Comparison of ENCODE assay signal across 8 cellular contexts in genomic region chr4:153792893-153793227, GRCh38. TPM values are rescaled to one million over a fixed set of nuclear protein-coding genes. Genes with fewer than 3 reads are reported as not detected.
A peak's percentile ranks its signal among the peaks of the same experiment; 100 is the strongest.
DNase-seq lines count a peak whose midpoint lies in the region; ATAC-seq and TF ChIP-seq lines count a peak whose summit lies in the region.
"Had no signal": no experiment of that assay in that cellular context is flagged by ENCODE, and none has a peak within 500 bp of the region (broad histone marks: within the 10 kb centered on the region; RNA-seq: fewer than 3 reads in every experiment).

No MANE protein-coding gene starts in this region.

- H3K4me1 ChIP-seq in iPS DF 6.9 (ENCODE audit: control insufficient read depth, insufficient read depth, low read length) (peaks cover 5% of the 10 kb centered on the region; the same call in 1 of the 2 replicates), smooth muscle cell (ENCODE audit: low read depth) (peaks cover 34% of the 10 kb centered on the region), ascending aorta (peaks cover 6 to 33% of the 10 kb centered on the region in 2 donors), gastrocnemius medialis (peaks cover 0 to 16% of the 10 kb centered on the region in 2 donors)

- H3K4me3 ChIP-seq in GM12875 (ENCODE audit: low read depth, low read length), result no peak overlapping the region
- H3K4me3 ChIP-seq in iPS DF 6.9 (ENCODE audit: low read length), result peak overlapping the region; percentile 39; the same call in 1 of the 2 replicates
- peak overlapping the region; percentile 52 for H3K4me3 ChIP-seq in smooth muscle cell
- H3K4me3 ChIP-seq in ascending aorta, result peak overlapping the region in 1 of 2 donors; percentile 55
- peak overlapping the region in 1 of 4 donors; percentile 44 for H3K4me3 ChIP-seq in gastrocnemius medialis

- peaks cover 28% of the 10 kb centered on the region for H3K4me1 Mint-ChIP-seq in activated CD8-positive, alpha-beta T cell treated with anti-CD3 and anti-CD28 coated beads, Interleukin-2, amount 10 ng/mL, durations not matched to agents 7 days and 5 days (ENCODE audit: low read depth)

- H3K27ac ChIP-seq in iPS DF 6.9 (ENCODE audit: low read length) (no peak overlapping the region), smooth muscle cell (ENCODE audit: low read depth) (no peak overlapping the region), ascending aorta (no peak overlapping the region), gastrocnemius medialis (no peak overlapping the region)

- H3F3A ChIP-seq in smooth muscle cell (ENCODE audit: low read depth), result peaks cover 6% of the 10 kb centered on the region

- CTCF ChIA-PET in activated CD8-positive, alpha-beta T cell treated with anti-CD3 and anti-CD28 coated beads, Interleukin-2, amount 10 ng/mL, durations not matched to agents 7 days and 5 days (lab: Charles Lee), result interaction anchor here (0.7 to 1.7 kb wide), 2 partner anchors 12 to 236 kb away, joined by 3 to 4 read pairs; no protein-coding TSS in a partner anchor

- TF ChIP-seq POLR2A in gastrocnemius medialis (IDR thresholded peaks at IDR 0.05), result no peak

- WGBS in iPS DF 6.9 (ENCODE audit: insufficient coverage, insufficient read length), result no CpG with 5 or more reads among the region's 17 CpGs
- 11% methylated on average over 14 of the region's 17 CpGs for WGBS in smooth muscle cell (ENCODE audit: low lambda C conversion rate)

- no peaks in the 10 kb centered on the region for H3K79me2 ChIP-seq in smooth muscle cell (ENCODE audit: low read depth)

- no peaks in the 10 kb centered on the region for H3K9me3 Mint-ChIP-seq in activated CD8-positive, alpha-beta T cell treated with anti-CD3 and anti-CD28 coated beads, Interleukin-2, amount 10 ng/mL, durations not matched to agents 7 days and 5 days (ENCODE audit: insufficient read depth)

- intact Hi-C loops in ascending aorta (cut with DNase I), result no loop called here
- intact Hi-C loops in gastrocnemius medialis (cut with DNase I; ENCODE audit: low total_unique reads), result loop anchor here (10.0 kb wide), 1 partner anchor 212 kb away; no protein-coding TSS in a partner anchor

- TF ChIP-seq CTCF in GM12875 (IDR thresholded peaks at IDR 0.05; ENCODE audit: borderline replicate concordance, insufficient read depth, low read depth, low read length) (peak; percentile 18; the same call in 1 of the 2 replicates), smooth muscle cell (IDR thresholded peaks at IDR 0.05; ENCODE audit: borderline replicate concordance, insufficient read depth, poor library complexity, severe bottlenecking) (no peak), ascending aorta (IDR thresholded peaks at IDR 0.05) (no peak), gastrocnemius medialis (IDR thresholded peaks at IDR 0.05 in 4 of 5, conservative IDR thresholded peaks at IDR 0.05 in 1 of 5) (no peak)

- H3K36me3 ChIP-seq in iPS DF 6.9 (ENCODE audit: control insufficient read depth, insufficient read depth, low read length), result no peaks in the 10 kb centered on the region
- no peaks in the 10 kb centered on the region for H3K36me3 ChIP-seq in smooth muscle cell (ENCODE audit: low read depth)
- no peaks in the 10 kb centered on the region for H3K36me3 ChIP-seq in ascending aorta
- H3K36me3 ChIP-seq in gastrocnemius medialis, result no peaks in the 10 kb centered on the region

- H3K4me3 Mint-ChIP-seq in activated CD8-positive, alpha-beta T cell treated with anti-CD3 and anti-CD28 coated beads, Interleukin-2, amount 10 ng/mL, durations not matched to agents 7 days and 5 days, result peak overlapping the region; percentile 66

- no peaks in the 10 kb centered on the region for H3K36me3 Mint-ChIP-seq in activated CD8-positive, alpha-beta T cell treated with anti-CD3 and anti-CD28 coated beads, Interleukin-2, amount 10 ng/mL, durations not matched to agents 7 days and 5 days (ENCODE audit: low read depth)

- peak overlapping the region; percentile 80 for H2AFZ ChIP-seq in smooth muscle cell (ENCODE audit: low read depth)

- peaks cover 6% of the 10 kb centered on the region; the same call in 1 of the 2 replicates for H3K27me3 ChIP-seq in iPS DF 6.9 (ENCODE audit: control insufficient read depth, insufficient read depth, low read length)
- H3K27me3 ChIP-seq in smooth muscle cell (ENCODE audit: low read depth), result peaks cover 98% of the 10 kb centered on the region
- peaks cover 28% of the 10 kb centered on the region for H3K27me3 ChIP-seq in ascending aorta
- H3K27me3 ChIP-seq in gastrocnemius medialis, result peaks cover 53 to 63% (median 58%) of the 10 kb centered on the region in 3 donors

- DNase-seq in activated CD8-positive, alpha-beta T cell treated with anti-CD3 and anti-CD28 coated beads, Interleukin-2, amount 10 ng/mL, durations not matched to agents 7 days and 5 days, result no peak
- DNase-seq in iPS DF 6.9 (ENCODE audit: low read depth, low spot score) (no peak), smooth muscle cell (lab: John Stamatoyannopoulos, UW; ENCODE audit: unreplicated experiment) (no peak), ascending aorta (ENCODE audit: low spot score in 2 of 2) (no peak), gastrocnemius medialis (no peak), DMS53 (lab: John Stamatoyannopoulos, UW) (no peak)
- DNase-seq: T-helper 9 cell had no signal

- no peak overlapping the region for H3K27ac Mint-ChIP-seq in activated CD8-positive, alpha-beta T cell treated with anti-CD3 and anti-CD28 coated beads, Interleukin-2, amount 10 ng/mL, durations not matched to agents 7 days and 5 days

- H3K9ac ChIP-seq in smooth muscle cell (ENCODE audit: low read depth), result no peak overlapping the region

- no peaks in the 10 kb centered on the region for H4K20me1 ChIP-seq in smooth muscle cell (ENCODE audit: low read depth)

- H3K9me3 ChIP-seq in iPS DF 6.9 (ENCODE audit: control insufficient read depth, insufficient read depth, low read length), result no peaks in the 10 kb centered on the region
- H3K9me3 ChIP-seq in smooth muscle cell (replicated peaks; ENCODE audit: low read depth), result no peaks in the 10 kb centered on the region
- no peaks in the 10 kb centered on the region for H3K9me3 ChIP-seq in ascending aorta
- no peaks in the 10 kb centered on the region for H3K9me3 ChIP-seq in gastrocnemius medialis

- no peak for ATAC-seq in activated CD8-positive, alpha-beta T cell treated with anti-CD3 and anti-CD28 coated beads, Interleukin-2, amount 10 ng/mL, durations not matched to agents 7 days and 5 days
- no peak for ATAC-seq in gastrocnemius medialis

- peaks cover 84% of the 10 kb centered on the region for H3K27me3 Mint-ChIP-seq in activated CD8-positive, alpha-beta T cell treated with anti-CD3 and anti-CD28 coated beads, Interleukin-2, amount 10 ng/mL, durations not matched to agents 7 days and 5 days (ENCODE audit: low read depth)

- in situ Hi-C loops in gastrocnemius medialis (cut with MboI; ENCODE audit: low sequenced_read_pairs in 4 of 4), result loop anchor here in 1 of 4 donors (25.0 kb wide), 1 partner anchor 519 kb away; no protein-coding TSS in a partner anchor

- peak overlapping the region; percentile 88 for H3K4me2 ChIP-seq in smooth muscle cell

- POLR2A ChIA-PET in activated CD8-positive, alpha-beta T cell treated with anti-CD3 and anti-CD28 coated beads, Interleukin-2, amount 10 ng/mL, durations not matched to agents 7 days and 5 days (lab: Charles Lee), result no interaction called here

RNA-seq across cellular contexts. Expression of gene SFRP2, which starts 4.0 kb away (rescaled TPM):
- not detected for total RNA-seq in activated CD8-positive, alpha-beta T cell treated with anti-CD3 and anti-CD28 coated beads, Interleukin-2, amount 10 ng/mL, durations not matched to agents 7 days and 5 days
- total RNA-seq in smooth muscle cell (0.67 and 1.3 TPM in 2 replicates), ascending aorta (56.2 TPM), gastrocnemius medialis (under 1 TPM in 3 of 4 donors, not detected in 1; 0.59 to 0.86 (median 0.83) TPM)
- polyA plus RNA-seq in smooth muscle cell, result 0.49 and 0.76 TPM in 2 replicates

RNA-seq across cellular contexts. Expression of gene RNF175, which starts 33.0 kb away (rescaled TPM):
- not detected for total RNA-seq in activated CD8-positive, alpha-beta T cell treated with anti-CD3 and anti-CD28 coated beads, Interleukin-2, amount 10 ng/mL, durations not matched to agents 7 days and 5 days
- 0.27 TPM in 1 of 2 replicates, not detected in the other for total RNA-seq in smooth muscle cell
- polyA plus RNA-seq in smooth muscle cell, result 0.64 and 0.87 TPM in 2 replicates
- total RNA-seq in ascending aorta, result not detected
- total RNA-seq in gastrocnemius medialis, result 1 to 10 TPM in 1 of 4 donors, not detected in 3; 1.2 TPM

Comparison
In these comparisons a context has a peak if more than half of its experiments do, and no peak if none do; other contexts are left out.
1. RNA of gene SFRP2, which starts 4.0 kb away (total RNA-seq): 56.2 TPM in ascending aorta (single experiment); 0.59 to 0.86 TPM in gastrocnemius medialis, 0.67 to 1.3 TPM in smooth muscle cell and not detected in activated CD8-positive, alpha-beta T cell treated with anti-CD3 and anti-CD28 coated beads, Interleukin-2, amount 10 ng/mL, durations not matched to agents 7 days and 5 days; every median in the first group is over 10 times any median in the second.